Comparison of ENCODE assay signal across 32 cellular contexts in the genomic region with DNA sequence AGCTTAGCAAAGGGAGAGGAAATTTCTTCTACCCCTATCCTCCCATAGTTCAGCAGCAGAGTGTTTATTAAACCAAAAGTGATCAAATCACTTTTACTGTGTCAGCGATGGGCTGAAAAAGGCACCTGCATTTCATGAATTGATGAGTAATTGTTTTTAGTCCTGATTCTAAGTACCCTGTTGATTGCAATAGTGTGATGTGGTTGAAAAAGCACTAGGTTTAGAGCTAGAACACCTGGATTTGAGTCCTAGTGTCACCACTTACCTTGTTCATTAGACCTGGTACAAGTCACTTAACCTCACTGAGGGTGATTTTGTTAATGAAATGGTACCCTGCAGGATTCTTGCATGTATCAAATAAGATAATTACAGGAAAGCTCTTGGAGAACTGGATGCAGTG.
"Had no signal": no experiment of that assay in that cellular context is flagged by ENCODE, and none has a peak within 500 bp of the region (broad histone marks: within the 10 kb centered on the region; RNA-seq: fewer than 3 reads in every experiment).

No MANE protein-coding gene starts in this region.

- DNase-seq: Karpas-422, Kasumi-1, MG63, MV-4-11, NCI-H1048, NCI-H1092 treated with DMSO at 0.1 percent for 48 hours, NCI-H1105, NCI-H1105 treated with DMSO at 0.1 percent for 48 hours, NCI-H1417 treated with DMSO at 0.1 percent for 48 hours, NCI-H1436, NCI-H1436 treated with DMSO at 0.1 percent for 48 hours, NCI-H146, NCI-H1694, NCI-H1694 treated with DMSO at 0.1 percent for 48 hours, NCI-H187, NCI-H187 treated with DMSO at 0.1 percent for 48 hours, NCI-H2029, NCI-H2029 treated with DMSO at 0.1 percent for 48 hours, NCI-H2081, NCI-H2081 treated with DMSO at 0.1 percent for 48 hours, NCI-H2107, NCI-H2171, NCI-H2171 treated with DMSO at 0.1 percent for 48 hours, NCI-H2227 treated with DMSO at 0.1 percent for 48 hours, NCI-H226, NCI-H345, NCI-H446, NCI-H446 treated with DMSO at 0.1 percent for 48 hours, NCI-H510A, NCI-H510A treated with DMSO at 0.1 percent for 48 hours, NCI-H524, NCI-H524 treated with DMSO at 0.1 percent for 48 hours had no signal

- H3K4me3 ChIP-seq: MG63 had no signal

- H3K9me3 ChIP-seq: MG63 had no signal

- H3K27me3 ChIP-seq: MG63 had no signal

- H3K36me3 ChIP-seq: MG63 had no signal
